7 cellular contexts compared by ENCODE assay signal in the genomic region with DNA sequence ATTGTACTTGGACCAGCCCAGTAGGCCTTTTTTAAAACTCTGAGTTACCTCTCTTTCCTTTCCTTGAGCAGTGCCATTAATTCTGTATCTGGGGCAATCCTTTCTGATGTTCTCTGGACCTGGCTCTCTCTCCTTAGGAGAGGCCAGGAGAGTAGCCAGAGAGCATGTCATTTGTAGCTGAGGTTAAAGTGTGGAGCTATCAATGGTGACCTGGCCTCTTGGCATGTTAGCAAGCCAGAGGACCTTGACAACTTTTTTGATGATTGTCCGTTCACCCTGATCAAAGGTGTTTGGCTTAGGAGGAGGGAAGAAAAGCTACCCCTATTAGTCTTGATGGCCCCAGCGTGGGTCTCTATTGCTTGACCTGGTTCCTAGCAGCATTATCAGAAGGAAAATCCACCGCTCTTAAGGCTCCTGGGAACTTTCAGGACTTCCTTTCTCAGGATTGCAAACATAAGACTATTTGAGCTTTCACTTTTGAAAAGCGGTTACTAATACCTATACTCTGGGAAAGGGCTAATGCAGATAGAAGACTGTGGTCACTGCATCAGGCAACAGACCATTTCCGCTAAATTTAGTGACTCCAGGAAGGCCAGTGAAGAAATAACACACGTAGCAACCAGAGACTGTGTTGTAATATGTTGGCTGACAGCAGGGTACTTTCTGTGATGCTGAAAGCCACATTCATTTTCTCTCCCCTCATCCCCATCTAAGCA. TPM values are rescaled to one million over a fixed set of nuclear protein-coding genes. Genes with fewer than 3 reads are reported as not detected.
DNase-seq lines count a peak whose midpoint lies in the region; ATAC-seq and TF ChIP-seq lines count a peak whose summit lies in the region.

No MANE protein-coding gene starts in this region.

- peaks cover 61% of the 10 kb centered on the region for H3K4me1 Mint-ChIP-seq in activated T-helper 1 cell treated with anti-CD3 and anti-CD28 coated beads, Interleukin-12 subunit alpha, Interleukin-12 subunit beta, Interleukin-2, Interleukin-4 antibody, amounts not matched to agents 30 ng/mL and 10 ng/mL and 1 ng/mL, durations not matched to agents 14 hours and 24 hours and 36 hours (ENCODE audit: low read depth)
- peaks cover 18 to 30% of the 10 kb centered on the region in 2 donors for H3K4me1 Mint-ChIP-seq in stimulated activated naive B cell treated with anti-CD40 and anti-IgM and Interleukin-4, amounts not matched to agents 10 μg/mL and 1 μg/mL and 100 μg/mL, for 72 hours

- H3K27me3 ChIP-seq in IMR-90 (ENCODE audit: control insufficient read depth, insufficient read depth, low read length) (no peaks in the 10 kb centered on the region), right atrium auricular region (no peaks in the 10 kb centered on the region)

- TF ChIP-seq CTCF in IMR-90 (conservative IDR thresholded peaks at IDR 0.05; ENCODE audit: low read depth, low read length) (no peak), right atrium auricular region (IDR thresholded peaks at IDR 0.05) (no peak)

- ATAC-seq in IMR-90 (ENCODE audit: low read depth) (peak; percentile 14), GM21825 (IDR thresholded peaks at IDR 0.05; ENCODE audit: unreplicated experiment) (no peak), GM18505 (IDR thresholded peaks at IDR 0.05; ENCODE audit: unreplicated experiment) (no peak)
- peak in 1 of 2 donors; percentile 25 for ATAC-seq in stimulated activated naive B cell treated with anti-CD40 and anti-IgM and Interleukin-4, amounts not matched to agents 10 μg/mL and 1 μg/mL and 100 μg/mL, for 72 hours (replicated peaks)

- H4K5ac ChIP-seq in IMR-90 (ENCODE audit: low read depth, low read length) = no peak overlapping the region

- H3K9ac ChIP-seq in IMR-90 (ENCODE audit: low read depth, low read length) = 0 out of 2 replicates have a peak overlapping the region, but pooled peaks have one; percentile 28

- intact Hi-C loops in IMR-90 (cut with micrococcal nuclease) = loop anchor here (2.0 to 5.0 kb wide), 5 partner anchors 18 to 468 kb away; partner anchors contain the start of genes LIMK2 and RNF185
- intact Hi-C loops in activated T-helper 1 cell treated with anti-CD3 and anti-CD28 coated beads, Interleukin-12 subunit alpha, Interleukin-12 subunit beta, Interleukin-2, Interleukin-4 antibody, amounts not matched to agents 30 ng/mL and 10 ng/mL and 1 ng/mL, durations not matched to agents 14 hours and 24 hours and 36 hours (cut with micrococcal nuclease) = loop anchor here (5.0 kb wide), 4 partner anchors 68 to 468 kb away; partner anchors contain the start of genes RNF185 and SELENOM

- H3K36me3 ChIP-seq in IMR-90 (ENCODE audit: control insufficient read depth, insufficient read depth, low read length) = peaks cover 1% of the 10 kb centered on the region; the same call in 1 of the 2 replicates
- H3K36me3 ChIP-seq in right atrium auricular region = no peaks in the 10 kb centered on the region

- H4K91ac ChIP-seq in IMR-90 (ENCODE audit: insufficient read depth, low read depth, low read length) = no peak overlapping the region

- no peaks in the 10 kb centered on the region for H3K9me3 Mint-ChIP-seq in activated T-helper 1 cell treated with anti-CD3 and anti-CD28 coated beads, Interleukin-12 subunit alpha, Interleukin-12 subunit beta, Interleukin-2, Interleukin-4 antibody, amounts not matched to agents 30 ng/mL and 10 ng/mL and 1 ng/mL, durations not matched to agents 14 hours and 24 hours and 36 hours
- H3K9me3 Mint-ChIP-seq in stimulated activated naive B cell treated with anti-CD40 and anti-IgM and Interleukin-4, amounts not matched to agents 10 μg/mL and 1 μg/mL and 100 μg/mL, for 72 hours = no peaks in the 10 kb centered on the region

- WGBS in IMR-90 (ENCODE audit: extremely low coverage in 2 of 2, insufficient read length in 1 of 2), 2 experiments = no CpG with 5 or more reads among the region's 6 CpGs

- BruUV-seq in IMR-90 (replicated peaks; lab: Mats Ljungman, UMichigan) = no TSS peak

- H3K4me3 ChIP-seq in IMR-90 (ENCODE audit: insufficient read depth, low read depth, low read length) (no peak overlapping the region), right atrium auricular region (no peak overlapping the region)

- H3K27ac ChIP-seq in IMR-90 (ENCODE audit: insufficient read depth, low read length) = no peak overlapping the region
- peak overlapping the region; percentile 61 to 75 for H3K27ac ChIP-seq in right atrium auricular region

- peaks cover 15 to 34% of the 10 kb centered on the region in 2 experiments; a peak in 3 of 4 replicates for H3K79me1 ChIP-seq in IMR-90 (ENCODE audit: low read depth in 1 of 2, low read length in 2 of 2)

- no peaks in the 10 kb centered on the region for H4K20me1 ChIP-seq in IMR-90 (ENCODE audit: insufficient read depth, low read length)

- H3K4me1 ChIP-seq in IMR-90 (ENCODE audit: control insufficient read depth, insufficient read depth, low read length) = peaks cover 15% of the 10 kb centered on the region
- H3K4me1 ChIP-seq in right atrium auricular region = peaks cover 0 to 22% of the 10 kb centered on the region in 2 donors

- H3K14ac ChIP-seq in IMR-90 (replicated peaks; ENCODE audit: low read depth, low read length) = no peak overlapping the region

- H3K9me1 ChIP-seq in IMR-90 (ENCODE audit: insufficient read depth, low read length) = peaks cover 19% of the 10 kb centered on the region

- no peak overlapping the region for H2BK120ac ChIP-seq in IMR-90 (ENCODE audit: low read depth, low read length)

- peaks cover 17% of the 10 kb centered on the region for H3K36me3 Mint-ChIP-seq in activated T-helper 1 cell treated with anti-CD3 and anti-CD28 coated beads, Interleukin-12 subunit alpha, Interleukin-12 subunit beta, Interleukin-2, Interleukin-4 antibody, amounts not matched to agents 30 ng/mL and 10 ng/mL and 1 ng/mL, durations not matched to agents 14 hours and 24 hours and 36 hours (ENCODE audit: low read depth)
- peaks cover 5 to 23% of the 10 kb centered on the region in 2 donors for H3K36me3 Mint-ChIP-seq in stimulated activated naive B cell treated with anti-CD40 and anti-IgM and Interleukin-4, amounts not matched to agents 10 μg/mL and 1 μg/mL and 100 μg/mL, for 72 hours

- peak overlapping the region; percentile 25; the same call in 1 of the 2 replicates for H3K18ac ChIP-seq in IMR-90 (ENCODE audit: low read depth, low read length)

- no peak overlapping the region for H2BK15ac ChIP-seq in IMR-90 (ENCODE audit: low read depth, low read length)

- H2BK20ac ChIP-seq in IMR-90 (ENCODE audit: low read depth, low read length) = no peak overlapping the region

- no peak overlapping the region for H2AFZ ChIP-seq in IMR-90 (replicated peaks; ENCODE audit: low read length, poor library complexity)

- POLR2A ChIA-PET in IMR-90 (lab: Charles Lee; ENCODE audit: unreplicated experiment) = no interaction called here

- TF ChIP-seq POLR2A in IMR-90 (IDR thresholded peaks at IDR 0.05; ENCODE audit: low read depth, low read length) (no peak), GM18505 (IDR thresholded peaks at IDR 0.05; ENCODE audit: borderline replicate concordance, extremely low read depth, insufficient read depth, insufficient read length) (no peak)

- dilution Hi-C loops in IMR-90 (cut with HindIII; ENCODE audit: low sequenced_read_pairs, unreplicated experiment) = no loop called here

- TF ChIP-seq RAD21 in IMR-90 (IDR thresholded peaks at IDR 0.05; ENCODE audit: low read length) = no peak

- no peak overlapping the region for H3K23ac ChIP-seq in IMR-90 (ENCODE audit: low read depth, low read length)

- H4K8ac ChIP-seq in IMR-90 (ENCODE audit: low read depth in 2 of 2, low read length in 2 of 2) = peak overlapping the region in 1 of 2 experiments; percentile 5; a peak in 1 of 4 replicates

- H3K9me3 ChIP-seq in IMR-90 (ENCODE audit: control insufficient read depth, insufficient read depth, low read length) (no peaks in the 10 kb centered on the region), right atrium auricular region (no peaks in the 10 kb centered on the region)

- in situ Hi-C loops in IMR-90 (cut with MboI; ENCODE audit: low sequenced_read_pairs) = loop anchor here (10.0 kb wide), 2 partner anchors 116 to 286 kb away; no protein-coding TSS in a partner anchor

- peak overlapping the region; percentile 96 for H3K27ac Mint-ChIP-seq in activated T-helper 1 cell treated with anti-CD3 and anti-CD28 coated beads, Interleukin-12 subunit alpha, Interleukin-12 subunit beta, Interleukin-2, Interleukin-4 antibody, amounts not matched to agents 30 ng/mL and 10 ng/mL and 1 ng/mL, durations not matched to agents 14 hours and 24 hours and 36 hours
- H3K27ac Mint-ChIP-seq in stimulated activated naive B cell treated with anti-CD40 and anti-IgM and Interleukin-4, amounts not matched to agents 10 μg/mL and 1 μg/mL and 100 μg/mL, for 72 hours = peak overlapping the region; percentile 69

- no peaks in the 10 kb centered on the region for H3K27me3 Mint-ChIP-seq in activated T-helper 1 cell treated with anti-CD3 and anti-CD28 coated beads, Interleukin-12 subunit alpha, Interleukin-12 subunit beta, Interleukin-2, Interleukin-4 antibody, amounts not matched to agents 30 ng/mL and 10 ng/mL and 1 ng/mL, durations not matched to agents 14 hours and 24 hours and 36 hours (ENCODE audit: insufficient read depth)
- no peaks in the 10 kb centered on the region for H3K27me3 Mint-ChIP-seq in stimulated activated naive B cell treated with anti-CD40 and anti-IgM and Interleukin-4, amounts not matched to agents 10 μg/mL and 1 μg/mL and 100 μg/mL, for 72 hours

- H3K4me3 Mint-ChIP-seq in activated T-helper 1 cell treated with anti-CD3 and anti-CD28 coated beads, Interleukin-12 subunit alpha, Interleukin-12 subunit beta, Interleukin-2, Interleukin-4 antibody, amounts not matched to agents 30 ng/mL and 10 ng/mL and 1 ng/mL, durations not matched to agents 14 hours and 24 hours and 36 hours = peak overlapping the region; percentile 66
- H3K4me3 Mint-ChIP-seq in stimulated activated naive B cell treated with anti-CD40 and anti-IgM and Interleukin-4, amounts not matched to agents 10 μg/mL and 1 μg/mL and 100 μg/mL, for 72 hours = no peak overlapping the region

- no peak overlapping the region for H2AK5ac ChIP-seq in IMR-90 (ENCODE audit: low read depth, low read length)

- DNase-seq in IMR-90 (peak; percentile 44), right atrium auricular region (ENCODE audit: low spot score) (no peak)
- no peak for DNase-seq in activated T-helper 1 cell treated with anti-CD3 and anti-CD28 coated beads, Interleukin-12 subunit alpha, Interleukin-12 subunit beta, Interleukin-2, Interleukin-4 antibody, amounts not matched to agents 30 ng/mL and 10 ng/mL and 1 ng/mL, durations not matched to agents 14 hours and 24 hours and 36 hours (ENCODE audit: low spot score)
- no peak for DNase-seq in stimulated activated naive B cell treated with anti-CD40 and anti-IgM and Interleukin-4, amounts not matched to agents 10 μg/mL and 1 μg/mL and 100 μg/mL, for 72 hours
- no peak for DNase-seq in activated CD4-positive, CD25-positive, alpha-beta regulatory T cell treated with anti-CD3 and anti-CD28 coated beads, Interleukin-2, amount 50 U/mL, for 72 hours

- H2AK9ac ChIP-seq in IMR-90 (replicated peaks; ENCODE audit: low read depth, low read length, poor library complexity) = no peak overlapping the region

- H3K4ac ChIP-seq in IMR-90 (ENCODE audit: low read depth, low read length) = no peak overlapping the region

- CTCF ChIA-PET in IMR-90 (lab: Yijun Ruan, JAX) = interaction anchor here (0.6 to 1.6 kb wide), 7 partner anchors 10 to 123 kb away, joined by 3 to 8 read pairs (median 3); partner anchors contain the start of genes LIMK2, RNF185 and SELENOM

- peak overlapping the region; percentile 8; the same call in 1 of the 2 replicates for H3K4me2 ChIP-seq in IMR-90 (ENCODE audit: low read depth, low read length)

- no peak overlapping the region for H2BK5ac ChIP-seq in IMR-90 (ENCODE audit: low read depth, low read length, poor library complexity, severe bottlenecking)

- H3K56ac ChIP-seq in IMR-90 (ENCODE audit: extremely low read depth, insufficient read depth, low read length) = no peak overlapping the region

RNA-seq across cellular contexts. Expression of gene LIMK2, which starts 18.2 kb away (rescaled TPM):
- total RNA-seq in IMR-90 (2012; rRNA removed) (25.0 and 31.9 TPM in 2 replicates), right atrium auricular region (1 to 10 TPM; 7.5 to 9.8 TPM)
- polyA plus RNA-seq in IMR-90 (2012; rRNA removed) = 14.0 and 14.5 TPM in 2 replicates
- polyA plus RNA-seq in IMR-90 (2012; cell fraction: cytosol; rRNA removed) = 7.5 and 8.9 TPM in 2 replicates
- polyA plus RNA-seq in IMR-90 (2012; cell fraction: nucleus; rRNA removed; ENCODE audit: low replicate concordance) = 24.8 and 31.3 TPM in 2 replicates
- 39.8 and 40.7 TPM in 2 replicates for total RNA-seq in activated T-helper 1 cell treated with anti-CD3 and anti-CD28 coated beads, Interleukin-12 subunit alpha, Interleukin-12 subunit beta, Interleukin-2, Interleukin-4 antibody, amounts not matched to agents 30 ng/mL and 10 ng/mL and 1 ng/mL, durations not matched to agents 14 hours and 24 hours and 36 hours
